In the genomic region with DNA sequence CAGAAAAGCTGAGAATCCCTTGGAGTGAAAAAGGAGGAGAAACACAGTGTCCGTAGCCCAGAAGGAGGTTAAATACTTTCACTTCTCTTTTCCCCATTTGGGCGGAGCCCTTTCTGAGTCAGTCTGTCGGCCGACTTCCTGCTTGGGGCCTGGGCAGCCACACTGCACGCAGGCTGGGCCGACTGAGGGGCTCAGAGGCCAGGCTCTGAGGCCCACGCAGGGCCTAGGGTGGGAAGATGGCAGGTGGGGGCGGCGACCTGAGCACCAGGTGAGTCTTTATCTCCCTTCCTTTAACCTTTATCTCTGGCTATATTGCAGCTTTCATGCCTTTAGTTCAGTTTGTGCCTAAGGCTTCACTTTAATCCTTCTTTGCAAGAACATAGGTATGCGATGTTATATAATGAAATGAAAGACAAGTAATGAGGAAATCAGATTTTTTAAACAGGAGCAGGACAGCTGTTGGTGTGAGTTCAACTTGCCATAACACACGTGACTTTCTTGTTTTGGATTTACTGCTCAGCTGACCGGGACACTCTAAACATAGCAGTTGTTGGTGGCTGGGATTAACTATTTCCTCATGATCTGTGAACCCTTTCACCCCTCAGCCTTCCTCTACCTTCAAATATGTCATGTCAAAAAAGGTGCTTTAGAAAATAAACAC, we compare ENCODE assay signal across 1 cellular context.
TF ChIP-seq lines count a peak whose summit lies in the region.

A gene (plus strand): TSS at position 141 of the 661 bp plus-strand sequence. CDS start 96 bp downstream, at position 237.

TF ChIP-seq in K562, 482 proteins besides CTCF, POLR2A, EP300 and RAD21 (continued from another document and continues in another):
- TF ChIP-seq, protein P1, sequence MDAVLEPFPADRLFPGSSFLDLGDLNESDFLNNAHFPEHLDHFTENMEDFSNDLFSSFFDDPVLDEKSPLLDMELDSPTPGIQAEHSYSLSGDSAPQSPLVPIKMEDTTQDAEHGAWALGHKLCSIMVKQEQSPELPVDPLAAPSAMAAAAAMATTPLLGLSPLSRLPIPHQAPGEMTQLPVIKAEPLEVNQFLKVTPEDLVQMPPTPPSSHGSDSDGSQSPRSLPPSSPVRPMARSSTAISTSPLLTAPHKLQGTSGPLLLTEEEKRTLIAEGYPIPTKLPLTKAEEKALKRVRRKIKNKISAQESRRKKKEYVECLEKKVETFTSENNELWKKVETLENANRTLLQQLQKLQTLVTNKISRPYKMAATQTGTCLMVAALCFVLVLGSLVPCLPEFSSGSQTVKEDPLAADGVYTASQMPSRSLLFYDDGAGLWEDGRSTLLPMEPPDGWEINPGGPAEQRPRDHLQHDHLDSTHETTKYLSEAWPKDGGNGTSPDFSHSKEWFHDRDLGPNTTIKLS (IDR thresholded peaks at IDR 0.05; ENCODE audit: borderline replicate concordance, low read depth): no peak
- peak; percentile 58; the same call in 1 of the 2 replicates for TF ChIP-seq EP400 (IDR thresholded peaks at IDR 0.05)
- TF ChIP-seq PRPF4 (IDR thresholded peaks at IDR 0.05; ENCODE audit: insufficient read depth, low read depth, low read length, poor library complexity, severe bottlenecking): no peak
- TF ChIP-seq HDAC2 (IDR thresholded peaks at IDR 0.05): no peak
- TF ChIP-seq ELF4 (CRISPR knock-in tag; IDR thresholded peaks at IDR 0.05): no peak
- peak in 1 of 2 experiments; percentile 35; a peak in 1 of 4 replicates for TF ChIP-seq SRF (CRISPR knock-in tag; IDR thresholded peaks at IDR 0.05)
- no peak for TF ChIP-seq IRF2 (CRISPR knock-in tag; IDR thresholded peaks at IDR 0.05)
- TF ChIP-seq MEF2D (tag; conservative IDR thresholded peaks at IDR 0.05; ENCODE audit: low read depth): no peak
- TF ChIP-seq RBFOX2 (IDR thresholded peaks at IDR 0.05; ENCODE audit: low read depth, low read length): peak; percentile 80
- TF ChIP-seq, protein P2, sequence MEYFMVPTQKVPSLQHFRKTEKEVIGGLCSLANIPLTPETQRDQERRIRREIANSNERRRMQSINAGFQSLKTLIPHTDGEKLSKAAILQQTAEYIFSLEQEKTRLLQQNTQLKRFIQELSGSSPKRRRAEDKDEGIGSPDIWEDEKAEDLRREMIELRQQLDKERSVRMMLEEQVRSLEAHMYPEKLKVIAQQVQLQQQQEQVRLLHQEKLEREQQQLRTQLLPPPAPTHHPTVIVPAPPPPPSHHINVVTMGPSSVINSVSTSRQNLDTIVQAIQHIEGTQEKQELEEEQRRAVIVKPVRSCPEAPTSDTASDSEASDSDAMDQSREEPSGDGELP (CRISPR knock-in tag; IDR thresholded peaks at IDR 0.05; ENCODE audit: borderline replicate concordance): peak; percentile 69; the same call in 1 of the 2 replicates
- TF ChIP-seq TBP (optimal IDR thresholded peaks at IDR 0.05; ENCODE audit: low read depth, low read length): peak; percentile 50
- TF ChIP-seq ZNF584 (CRISPR knock-in tag; IDR thresholded peaks at IDR 0.05; ENCODE audit: low read depth): no peak
- no peak for TF ChIP-seq NFE2L1 (tag; IDR thresholded peaks at IDR 0.05; ENCODE audit: borderline replicate concordance, low read depth)
- peak in 1 of 2 experiments; percentile 7; a peak in 1 of 4 replicates for TF ChIP-seq RCOR1 (IDR thresholded peaks at IDR 0.05; ENCODE audit: borderline replicate concordance in 1 of 2, low read depth in 2 of 2, low read length in 2 of 2)
- no peak for TF ChIP-seq NCOA6 (IDR thresholded peaks at IDR 0.05)
- peak; percentile 78 for TF ChIP-seq POLR2AphosphoS5 (IDR thresholded peaks at IDR 0.05; ENCODE audit: control insufficient read depth, insufficient read depth, low read depth, low read length)
- TF ChIP-seq, protein P3, sequence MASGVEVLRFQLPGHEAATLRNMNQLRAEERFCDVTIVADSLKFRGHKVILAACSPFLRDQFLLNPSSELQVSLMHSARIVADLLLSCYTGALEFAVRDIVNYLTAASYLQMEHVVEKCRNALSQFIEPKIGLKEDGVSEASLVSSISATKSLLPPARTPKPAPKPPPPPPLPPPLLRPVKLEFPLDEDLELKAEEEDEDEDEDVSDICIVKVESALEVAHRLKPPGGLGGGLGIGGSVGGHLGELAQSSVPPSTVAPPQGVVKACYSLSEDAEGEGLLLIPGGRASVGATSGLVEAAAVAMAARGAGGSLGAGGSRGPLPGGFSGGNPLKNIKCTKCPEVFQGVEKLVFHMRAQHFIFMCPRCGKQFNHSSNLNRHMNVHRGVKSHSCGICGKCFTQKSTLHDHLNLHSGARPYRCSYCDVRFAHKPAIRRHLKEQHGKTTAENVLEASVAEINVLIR (CRISPR knock-in tag; IDR thresholded peaks at IDR 0.05): no peak
- TF ChIP-seq ZNF436 (CRISPR knock-in tag; IDR thresholded peaks at IDR 0.05): no peak
- TF ChIP-seq TAF1 (IDR thresholded peaks at IDR 0.05; ENCODE audit: control insufficient read depth, extremely low read depth, insufficient read depth, low read length, severe bottlenecking): peak; percentile 85
- no peak for TF ChIP-seq MBD2 (IDR thresholded peaks at IDR 0.05; ENCODE audit: borderline replicate concordance, low read depth)
- TF ChIP-seq SMC3 (conservative IDR thresholded peaks at IDR 0.05; ENCODE audit: insufficient read depth, low read depth, low read length): no peak
- TF ChIP-seq, protein P4, sequence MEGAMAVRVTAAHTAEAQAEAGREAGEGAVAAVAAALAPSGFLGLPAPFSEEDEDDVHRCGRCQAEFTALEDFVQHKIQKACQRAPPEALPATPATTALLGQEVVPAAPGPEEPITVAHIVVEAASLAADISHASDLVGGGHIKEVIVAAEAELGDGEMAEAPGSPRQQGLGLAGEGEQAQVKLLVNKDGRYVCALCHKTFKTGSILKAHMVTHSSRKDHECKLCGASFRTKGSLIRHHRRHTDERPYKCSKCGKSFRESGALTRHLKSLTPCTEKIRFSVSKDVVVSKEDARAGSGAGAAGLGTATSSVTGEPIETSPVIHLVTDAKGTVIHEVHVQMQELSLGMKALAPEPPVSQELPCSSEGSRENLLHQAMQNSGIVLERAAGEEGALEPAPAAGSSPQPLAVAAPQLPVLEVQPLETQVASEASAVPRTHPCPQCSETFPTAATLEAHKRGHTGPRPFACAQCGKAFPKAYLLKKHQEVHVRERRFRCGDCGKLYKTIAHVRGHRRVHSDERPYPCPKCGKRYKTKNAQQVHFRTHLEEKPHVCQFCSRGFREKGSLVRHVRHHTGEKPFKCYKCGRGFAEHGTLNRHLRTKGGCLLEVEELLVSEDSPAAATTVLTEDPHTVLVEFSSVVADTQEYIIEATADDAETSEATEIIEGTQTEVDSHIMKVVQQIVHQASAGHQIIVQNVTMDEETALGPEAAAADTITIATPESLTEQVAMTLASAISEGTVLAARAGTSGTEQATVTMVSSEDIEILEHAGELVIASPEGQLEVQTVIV (CRISPR knock-in tag; IDR thresholded peaks at IDR 0.05; ENCODE audit: borderline replicate concordance): no peak
- no peak for TF ChIP-seq RBM17 (IDR thresholded peaks at IDR 0.05; ENCODE audit: borderline replicate concordance, low read depth, low read length)
- TF ChIP-seq, protein P5, sequence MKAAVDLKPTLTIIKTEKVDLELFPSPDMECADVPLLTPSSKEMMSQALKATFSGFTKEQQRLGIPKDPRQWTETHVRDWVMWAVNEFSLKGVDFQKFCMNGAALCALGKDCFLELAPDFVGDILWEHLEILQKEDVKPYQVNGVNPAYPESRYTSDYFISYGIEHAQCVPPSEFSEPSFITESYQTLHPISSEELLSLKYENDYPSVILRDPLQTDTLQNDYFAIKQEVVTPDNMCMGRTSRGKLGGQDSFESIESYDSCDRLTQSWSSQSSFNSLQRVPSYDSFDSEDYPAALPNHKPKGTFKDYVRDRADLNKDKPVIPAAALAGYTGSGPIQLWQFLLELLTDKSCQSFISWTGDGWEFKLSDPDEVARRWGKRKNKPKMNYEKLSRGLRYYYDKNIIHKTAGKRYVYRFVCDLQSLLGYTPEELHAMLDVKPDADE (conservative IDR thresholded peaks at IDR 0.05; ENCODE audit: control insufficient read depth, low read depth, low read length): 0 out of 2 replicates have a peak, but pooled peaks have one; percentile 48
- TF ChIP-seq CEBPG (CRISPR knock-in tag; IDR thresholded peaks at IDR 0.05): no peak
- TF ChIP-seq CEBPG (tag; conservative IDR thresholded peaks at IDR 0.05 in 1 of 2, IDR thresholded peaks at IDR 0.05 in 1 of 2): no peak
- TF ChIP-seq, protein P6, sequence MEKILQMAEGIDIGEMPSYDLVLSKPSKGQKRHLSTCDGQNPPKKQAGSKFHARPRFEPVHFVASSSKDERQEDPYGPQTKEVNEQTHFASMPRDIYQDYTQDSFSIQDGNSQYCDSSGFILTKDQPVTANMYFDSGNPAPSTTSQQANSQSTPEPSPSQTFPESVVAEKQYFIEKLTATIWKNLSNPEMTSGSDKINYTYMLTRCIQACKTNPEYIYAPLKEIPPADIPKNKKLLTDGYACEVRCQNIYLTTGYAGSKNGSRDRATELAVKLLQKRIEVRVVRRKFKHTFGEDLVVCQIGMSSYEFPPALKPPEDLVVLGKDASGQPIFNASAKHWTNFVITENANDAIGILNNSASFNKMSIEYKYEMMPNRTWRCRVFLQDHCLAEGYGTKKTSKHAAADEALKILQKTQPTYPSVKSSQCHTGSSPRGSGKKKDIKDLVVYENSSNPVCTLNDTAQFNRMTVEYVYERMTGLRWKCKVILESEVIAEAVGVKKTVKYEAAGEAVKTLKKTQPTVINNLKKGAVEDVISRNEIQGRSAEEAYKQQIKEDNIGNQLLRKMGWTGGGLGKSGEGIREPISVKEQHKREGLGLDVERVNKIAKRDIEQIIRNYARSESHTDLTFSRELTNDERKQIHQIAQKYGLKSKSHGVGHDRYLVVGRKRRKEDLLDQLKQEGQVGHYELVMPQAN (IDR thresholded peaks at IDR 0.05; ENCODE audit: borderline replicate concordance): peak; percentile 66; the same call in 1 of the 2 replicates
- TF ChIP-seq, protein P7, sequence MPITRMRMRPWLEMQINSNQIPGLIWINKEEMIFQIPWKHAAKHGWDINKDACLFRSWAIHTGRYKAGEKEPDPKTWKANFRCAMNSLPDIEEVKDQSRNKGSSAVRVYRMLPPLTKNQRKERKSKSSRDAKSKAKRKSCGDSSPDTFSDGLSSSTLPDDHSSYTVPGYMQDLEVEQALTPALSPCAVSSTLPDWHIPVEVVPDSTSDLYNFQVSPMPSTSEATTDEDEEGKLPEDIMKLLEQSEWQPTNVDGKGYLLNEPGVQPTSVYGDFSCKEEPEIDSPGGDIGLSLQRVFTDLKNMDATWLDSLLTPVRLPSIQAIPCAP (CRISPR knock-in tag; IDR thresholded peaks at IDR 0.05; ENCODE audit: borderline replicate concordance): no peak
- TF ChIP-seq PHF20 (IDR thresholded peaks at IDR 0.05; ENCODE audit: partially characterized antibody): peak; percentile 65
- TF ChIP-seq TRIM28 (IDR thresholded peaks at IDR 0.05): no peak
- peak; percentile 76 for TF ChIP-seq ELF1 (tag; IDR thresholded peaks at IDR 0.05)
- TF ChIP-seq DPF2 (IDR thresholded peaks at IDR 0.05): peak; percentile 43; the same call in 1 of the 2 replicates
- TF ChIP-seq BDP1 (IDR thresholded peaks at IDR 0.05; ENCODE audit: insufficient read depth, insufficient read length): no peak
- TF ChIP-seq SMARCC2 (IDR thresholded peaks at IDR 0.05; ENCODE audit: low read depth): no peak
- TF ChIP-seq, protein P8, sequence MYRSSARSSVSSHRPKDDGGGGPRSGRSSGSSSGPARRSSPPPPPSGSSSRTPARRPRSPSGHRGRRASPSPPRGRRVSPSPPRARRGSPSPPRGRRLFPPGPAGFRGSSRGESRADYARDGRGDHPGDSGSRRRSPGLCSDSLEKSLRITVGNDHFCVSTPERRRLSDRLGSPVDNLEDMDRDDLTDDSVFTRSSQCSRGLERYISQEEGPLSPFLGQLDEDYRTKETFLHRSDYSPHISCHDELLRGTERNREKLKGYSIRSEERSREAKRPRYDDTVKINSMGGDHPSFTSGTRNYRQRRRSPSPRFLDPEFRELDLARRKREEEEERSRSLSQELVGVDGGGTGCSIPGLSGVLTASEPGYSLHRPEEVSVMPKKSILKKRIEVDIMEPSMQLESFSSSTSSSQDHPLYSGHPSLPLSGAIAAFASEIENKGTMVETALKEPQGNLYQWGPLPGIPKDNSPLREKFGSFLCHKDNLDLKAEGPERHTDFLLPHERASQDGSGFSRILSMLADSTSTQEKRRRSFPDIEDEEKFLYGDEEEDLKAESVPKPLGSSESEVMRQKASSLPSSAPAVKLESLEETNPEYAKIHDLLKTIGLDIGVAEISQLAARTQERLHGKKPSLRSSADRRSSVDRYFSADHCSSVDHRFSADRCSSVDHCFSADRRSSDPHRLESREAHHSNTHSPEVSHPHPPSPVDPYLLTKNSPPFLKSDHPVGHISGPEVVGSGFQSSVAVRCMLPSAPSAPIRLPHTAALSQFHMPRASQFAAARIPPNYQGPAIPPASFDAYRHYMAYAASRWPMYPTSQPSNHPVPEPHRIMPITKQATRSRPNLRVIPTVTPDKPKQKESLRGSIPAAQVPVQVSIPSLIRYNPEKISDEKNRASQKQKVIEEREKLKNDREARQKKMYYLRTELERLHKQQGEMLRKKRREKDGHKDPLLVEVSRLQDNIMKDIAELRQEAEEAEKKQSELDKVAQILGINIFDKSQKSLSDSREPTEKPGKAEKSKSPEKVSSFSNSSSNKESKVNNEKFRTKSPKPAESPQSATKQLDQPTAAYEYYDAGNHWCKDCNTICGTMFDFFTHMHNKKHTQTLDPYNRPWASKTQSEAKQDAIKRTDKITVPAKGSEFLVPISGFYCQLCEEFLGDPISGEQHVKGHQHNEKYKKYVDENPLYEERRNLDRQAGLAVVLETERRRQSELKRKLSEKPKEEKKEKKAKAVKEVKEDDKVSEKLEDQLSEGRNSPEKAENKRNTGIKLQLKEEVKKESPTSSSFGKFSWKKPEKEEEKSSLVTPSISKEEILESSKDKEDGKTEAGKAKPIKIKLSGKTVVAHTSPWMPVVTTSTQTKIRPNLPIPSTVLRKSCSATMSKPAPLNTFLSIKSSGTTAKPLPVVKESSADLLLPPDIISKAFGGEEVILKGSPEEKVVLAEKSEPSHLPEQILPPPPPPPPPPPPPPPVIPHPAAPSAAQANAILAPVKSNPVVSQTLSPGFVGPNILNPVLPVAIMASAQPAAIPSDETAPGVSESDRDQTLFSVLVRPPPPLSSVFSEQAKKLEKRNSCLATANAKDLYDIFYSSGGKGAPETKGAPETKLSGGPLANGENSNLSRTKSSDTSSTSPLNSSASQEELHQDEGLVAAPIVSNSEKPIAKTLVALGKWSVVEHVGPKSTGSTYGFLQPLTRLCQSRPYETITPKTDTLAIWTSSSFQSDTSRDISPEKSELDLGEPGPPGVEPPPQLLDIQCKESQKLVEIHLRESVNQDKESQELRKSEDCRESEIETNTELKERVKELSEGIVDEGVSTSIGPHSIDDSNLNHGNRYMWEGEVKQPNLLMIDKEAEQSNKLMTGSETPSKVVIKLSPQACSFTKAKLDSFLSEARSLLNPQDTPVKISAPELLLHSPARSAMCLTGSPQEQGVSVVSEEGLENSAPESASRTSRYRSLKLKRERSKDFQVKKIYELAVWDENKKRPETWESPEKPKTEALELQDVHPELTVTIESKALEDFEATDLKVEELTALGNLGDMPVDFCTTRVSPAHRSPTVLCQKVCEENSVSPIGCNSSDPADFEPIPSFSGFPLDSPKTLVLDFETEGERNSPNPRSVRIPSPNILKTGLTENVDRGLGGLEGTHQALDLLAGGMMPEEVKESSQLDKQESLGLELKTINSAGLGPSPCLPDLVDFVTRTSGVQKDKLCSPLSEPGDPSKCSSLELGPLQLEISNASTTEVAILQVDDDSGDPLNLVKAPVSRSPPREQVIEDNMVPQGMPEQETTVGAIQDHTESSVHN (IDR thresholded peaks at IDR 0.05; ENCODE audit: borderline replicate concordance in 1 of 2, low read depth in 1 of 2): peak in 1 of 2 experiments; percentile 56; a peak in 1 of 4 replicates
- no peak for TF ChIP-seq COPS2 (conservative IDR thresholded peaks at IDR 0.05)
